ENCODE assay signal across 1 cellular context in genomic region chr7:2245883-2246679, GRCh38.
A peak's percentile ranks its signal among the peaks of the same experiment; 100 is the strongest.
TF ChIP-seq lines count a peak whose summit lies in the region.

No MANE protein-coding gene starts in this region.

TF ChIP-seq in HepG2, 621 proteins besides CTCF, POLR2A, EP300 and RAD21:
- TF ChIP-seq AGO2 (optimal IDR thresholded peaks at IDR 0.05; ENCODE audit: low read depth, low read length) (peak; percentile 43), ZNF83 (CRISPR knock-in tag; IDR thresholded peaks at IDR 0.05; ENCODE audit: borderline replicate concordance) (no peak), ATF5 (CRISPR knock-in tag; IDR thresholded peaks at IDR 0.05; ENCODE audit: low read depth) (no peak)
